Comparison of ENCODE assay signal across 8 cellular contexts in genomic region chr17:73231363-73231762, GRCh38. TPM values are rescaled to one million over a fixed set of nuclear protein-coding genes. Genes with fewer than 3 reads are reported as not detected.
DNase-seq lines count a peak whose midpoint lies in the region; ATAC-seq and TF ChIP-seq lines count a peak whose summit lies in the region.

No MANE protein-coding gene starts in this region.

- H3K36me3 ChIP-seq in OCI-LY7 (ENCODE audit: insufficient read depth, low read length), result peaks cover 40% of the 10 kb centered on the region
- peaks cover 33% of the 10 kb centered on the region for H3K36me3 ChIP-seq in mesodermal cell (ENCODE audit: control insufficient read depth, insufficient read depth, low read length)
- H3K36me3 ChIP-seq in aorta (ENCODE audit: control insufficient read depth in 1 of 2, insufficient read depth in 2 of 2, low read length in 1 of 2), result peaks cover 0 to 1% of the 10 kb centered on the region in 2 donors

- peaks cover 79% of the 10 kb centered on the region for H3K79me2 ChIP-seq in OCI-LY7 (ENCODE audit: insufficient read depth, low read depth, low read length)

- no peaks in the 10 kb centered on the region for H3K27me3 ChIP-seq in aorta (ENCODE audit: control insufficient read depth in 1 of 2, insufficient read depth in 2 of 2, low read length in 1 of 2)

- H3K9me3 ChIP-seq in OCI-LY7 (ENCODE audit: low read length), result no peaks in the 10 kb centered on the region
- no peaks in the 10 kb centered on the region for H3K9me3 ChIP-seq in mesodermal cell (ENCODE audit: control insufficient read depth, low read length)
- H3K9me3 ChIP-seq in aorta (ENCODE audit: control insufficient read depth, low read length), result no peaks in the 10 kb centered on the region

- H3K9me2 ChIP-seq in OCI-LY7 (ENCODE audit: insufficient read depth, low read length), result no peaks in the 10 kb centered on the region

- peak overlapping the region; percentile 75 for H2AFZ ChIP-seq in OCI-LY7 (ENCODE audit: low read length)

- intact Hi-C loops in OCI-LY7 (cut with micrococcal nuclease; ENCODE audit: unreplicated experiment) (no loop called here), aorta (cut with DNase I) (loop anchor here (5.0 to 10.0 kb wide), 2 partner anchors 39 to 533 kb away; partner anchors contain the start of gene COG1 (in 1 of the 2))

- DNase-seq in NCI-H748 (lab: John Stamatoyannopoulos, UW; ENCODE audit: unreplicated experiment) (peak; percentile 22), NCI-H748 treated with DMSO at 0.1 percent for 48 hours (lab: John Stamatoyannopoulos, UW) (no peak), OCI-LY7 (ENCODE audit: low spot score) (peak; percentile 30), choroid plexus epithelial cell (ENCODE audit: low read depth) (peak; percentile 43), aorta (no peak), globus pallidus (ENCODE audit: low spot score) (no peak)

- H3K4me1 ChIP-seq in OCI-LY7 (ENCODE audit: insufficient read depth, low read length, poor library complexity, severe bottlenecking) (peaks cover 52% of the 10 kb centered on the region), mesodermal cell (ENCODE audit: control insufficient read depth, insufficient read depth, low read length, poor library complexity, severe bottlenecking) (peaks cover 28% of the 10 kb centered on the region), aorta (ENCODE audit: control insufficient read depth in 1 of 2, insufficient read depth in 2 of 2, low read length in 2 of 2) (peaks cover 0 to 8% of the 10 kb centered on the region in 2 donors)

- WGBS in mesodermal cell (ENCODE audit: insufficient coverage in 2 of 2), 2 experiments, result 0 to 1% methylated on average over 18 to 19 of the region's 21 CpGs
- 1% methylated on average over 21 of the region's 21 CpGs for WGBS in aorta, 2 donors

- no peak for ATAC-seq in aorta (ENCODE audit: low FRiP score)
- no peak for ATAC-seq in GM18519 (IDR thresholded peaks at IDR 0.05; ENCODE audit: low FRiP score, unreplicated experiment)

- TF ChIP-seq CTCF in OCI-LY7 (conservative IDR thresholded peaks at IDR 0.05; ENCODE audit: low read length) (no peak), choroid plexus epithelial cell (conservative IDR thresholded peaks at IDR 0.05; ENCODE audit: low read depth, low read length) (no peak)

- peaks cover 33% of the 10 kb centered on the region for H4K20me1 ChIP-seq in OCI-LY7 (ENCODE audit: insufficient read depth, low read length)

- POLR2A ChIA-PET in OCI-LY7 (lab: Charles Lee), result interaction anchor here (0.6 to 3.3 kb wide), 6 partner anchors 9 to 1711 kb away, joined by 3 to 19 read pairs (median 10); no protein-coding TSS in a partner anchor

- H3K27ac ChIP-seq in OCI-LY7 (ENCODE audit: low read depth, low read length, poor library complexity, severe bottlenecking) (peak overlapping the region; percentile 43), mesodermal cell (ENCODE audit: low read depth, low read length, severe bottlenecking) (peak overlapping the region; percentile 67), aorta (ENCODE audit: low read depth in 1 of 2, low read length in 2 of 2) (no peak overlapping the region)

- no TSS peak for BruUV-seq in OCI-LY7 (replicated peaks; lab: Mats Ljungman, UMichigan)

- peak overlapping the region; percentile 83 for H3K4me3 ChIP-seq in OCI-LY7 (ENCODE audit: low read depth, low read length, poor library complexity, severe bottlenecking)
- peak overlapping the region; percentile 97 for H3K4me3 ChIP-seq in choroid plexus epithelial cell (ENCODE audit: low read depth, low read length)
- peak overlapping the region; percentile 98 for H3K4me3 ChIP-seq in mesodermal cell (ENCODE audit: extremely low read depth, insufficient read depth, low read length, poor library complexity, severe bottlenecking)
- H3K4me3 ChIP-seq in aorta (ENCODE audit: low read length in 2 of 2), result peak overlapping the region; percentile 81 to 97

- CTCF ChIA-PET in OCI-LY7 (lab: Charles Lee; ENCODE audit: unreplicated experiment), result interaction anchor here (2.8 kb wide), 1 partner anchor 505 kb away, joined by 9 read pairs; no protein-coding TSS in a partner anchor

- H3K4me2 ChIP-seq in OCI-LY7 (ENCODE audit: low read length), result peak overlapping the region; percentile 87

RNA-seq across cellular contexts. Expression of gene CPSF4L, which starts 30.3 kb away (rescaled TPM):
- total RNA-seq in OCI-LY7 (2014; rRNA removed; shearing (Covaris generic)), result not detected in 2 replicates
- total RNA-seq in OCI-LY7 (2022) (not detected in 2 replicates), aorta (under 1 TPM in 1 of 2 donors, not detected in 1; 0.81 TPM)
- polyA plus RNA-seq in mesodermal cell (2013, experiment 1 of 2), result not detected
- polyA plus RNA-seq in mesodermal cell (2013, experiment 2 of 2), result not detected
- not detected for polyA plus RNA-seq in aorta

RNA-seq across cellular contexts. Expression of gene COG1, which starts 38.5 kb away (rescaled TPM):
- 19.8 and 38.3 TPM in 2 replicates for total RNA-seq in OCI-LY7 (2014; rRNA removed; shearing (Covaris generic))
- total RNA-seq in OCI-LY7 (2022) (44.1 and 47.5 TPM in 2 replicates), aorta (10 to 100 TPM; 36.0 to 43.4 TPM)
- 36.3 TPM for polyA plus RNA-seq in mesodermal cell (2013, experiment 1 of 2)
- 32.6 TPM for polyA plus RNA-seq in mesodermal cell (2013, experiment 2 of 2)
- polyA plus RNA-seq in aorta, result 10 to 100 TPM in 1 of 2 donors, 1 to 10 TPM in 1; 7.9 to 22.5 TPM

Comparison
In these comparisons a context has a peak if more than half of its experiments do, and no peak if none do; other contexts are left out.
1. DNase-seq: peak in NCI-H748 (single experiment), OCI-LY7 (single experiment) and choroid plexus epithelial cell (single experiment); none in NCI-H748 treated with DMSO at 0.1 percent for 48 hours (single experiment), aorta (0 of 2) and globus pallidus (single experiment).
2. H3K27ac ChIP-seq: peak in OCI-LY7 (single experiment) and mesodermal cell (single experiment); none in aorta (0 of 2).
3. Peak in every context shown above with its lines, with median percentiles within 50 percentile points of each other: H3K4me3 ChIP-seq.